6 cellular contexts compared by ENCODE assay signal in genomic region chr10:18020523-18020922, GRCh38.
"Had no signal": no experiment of that assay in that cellular context is flagged by ENCODE, and none has a peak within 500 bp of the region (broad histone marks: within the 10 kb centered on the region; RNA-seq: fewer than 3 reads in every experiment).

No MANE protein-coding gene starts in this region.

- DNase-seq: H9, HCEC 1CT had no signal

- H3K4me2 ChIP-seq: GM23338 had no signal

- H2AFZ ChIP-seq: GM23338 had no signal

- H3K27ac ChIP-seq: HL-60 had no signal

- H3K4me3 Mint-ChIP-seq: GM23338, H9, IgD-negative memory B cell had no signal

- H3K27me3 Mint-ChIP-seq: IgD-negative memory B cell had no signal

- ATAC-seq: GM23338, HepG2 had no signal

- H3K27ac Mint-ChIP-seq: GM23338, H9, IgD-negative memory B cell had no signal

- H3K4me3 ChIP-seq: GM23338 had no signal

- H3K4me1 Mint-ChIP-seq: GM23338, H9, IgD-negative memory B cell had no signal
